Comparison of ENCODE assay signal across 14 cellular contexts in genomic region chr9:24832307-24832706, GRCh38.
DNase-seq lines count a peak whose midpoint lies in the region; ATAC-seq, FAIRE-seq and TF ChIP-seq lines count a peak whose summit lies in the region.
"Had no signal": no experiment of that assay in that cellular context is flagged by ENCODE, and none has a peak within 500 bp of the region (broad histone marks: within the 10 kb centered on the region; RNA-seq: fewer than 3 reads in every experiment).

No MANE protein-coding gene starts in this region.

- no peaks in the 10 kb centered on the region for H3K9me2 ChIP-seq in PC-3 (replicated peaks; ENCODE audit: low read length)

- no peak overlapping the region for H3K4me2 ChIP-seq in PC-3 (ENCODE audit: low read length)

- H3K4me3 ChIP-seq in PC-3 (ENCODE audit: low read length) (no peak overlapping the region), coronary artery (no peak overlapping the region)
- H3K4me3 ChIP-seq: heart right ventricle had no signal

- H3K27ac ChIP-seq in PC-3 (ENCODE audit: low read length) (no peak overlapping the region), coronary artery (no peak overlapping the region)
- H3K27ac ChIP-seq: heart right ventricle, HL-60 had no signal

- no peaks in the 10 kb centered on the region for H3K79me2 ChIP-seq in PC-3 (ENCODE audit: low read length)

- FAIRE-seq in H54 (lab: Jason Lieb, UNC) = no peak

- ATAC-seq in PC-3 = no peak
- no peak for ATAC-seq in HG03378 (IDR thresholded peaks at IDR 0.05; ENCODE audit: unreplicated experiment)
- ATAC-seq: heart right ventricle had no signal

- no peaks in the 10 kb centered on the region for H3K27me3 ChIP-seq in PC-3 (ENCODE audit: low read length)
- H3K27me3 ChIP-seq: heart right ventricle had no signal

- no peak overlapping the region for H3K9ac ChIP-seq in PC-3 (ENCODE audit: low read length)

- H2AFZ ChIP-seq in PC-3 (ENCODE audit: low read length) = no peak overlapping the region

- H3K9me3 ChIP-seq in PC-3 (ENCODE audit: low read length) = no peaks in the 10 kb centered on the region
- H3K9me3 ChIP-seq: heart right ventricle had no signal

- BruUV-seq in PC-3 (replicated peaks; lab: Mats Ljungman, UMichigan) = no TSS peak

- H4K20me1 ChIP-seq in PC-3 (ENCODE audit: low read length) = no peaks in the 10 kb centered on the region

- no peaks in the 10 kb centered on the region for H3K36me3 ChIP-seq in PC-3 (ENCODE audit: low read depth, low read length)
- H3K36me3 ChIP-seq: heart right ventricle had no signal

- in situ Hi-C loops in ACHN (cut with HindIII; ENCODE audit: low pct_ligation_motif_present, low pct_unique_long_range_greater_than_20kb, low sequenced_read_pairs) = no loop called here

- POLR2A ChIA-PET in PC-3 (lab: Charles Lee; ENCODE audit: unreplicated experiment) = no interaction called here

- H3F3A ChIP-seq in PC-3 (ENCODE audit: low read length, unreplicated experiment) = no peaks in the 10 kb centered on the region

- no peak for TF ChIP-seq POLR2A in H54 (IDR thresholded peaks at IDR 0.05; ENCODE audit: low read depth, low read length)
- no peak for TF ChIP-seq POLR2A in erythroblast (IDR thresholded peaks at IDR 0.05; ENCODE audit: low read length)

- CTCF ChIA-PET in PC-3 (lab: Charles Lee) = no interaction called here

- DNase-seq in ACHN (peak; percentile 16), H54 (ENCODE audit: insufficient read length, low spot score) (peak; percentile 1), PC-3 (peak; percentile 32), erythroblast (lab: John Stamatoyannopoulos, UW) (peak; percentile 1 to 11), coronary artery (ENCODE audit: low spot score) (no peak)
- DNase-seq in activated CD8-positive, alpha-beta memory T cell treated with anti-CD3 and anti-CD28 coated beads, Interleukin-2, amount 50 U/mL, for 48 hours = no peak
- no peak for DNase-seq in activated CD4-positive, CD25-positive, alpha-beta regulatory T cell treated with anti-CD3 and anti-CD28 coated beads, Interleukin-2, amount 50 U/mL, for 72 hours
- DNase-seq: activated CD4-positive, alpha-beta T cell treated with anti-CD3 and anti-CD28 coated beads, Interleukin-2, amount 10 ng/mL, durations not matched to agents 7 days and 5 days; heart right ventricle; NCI-H1417 treated with DMSO at 0.1 percent for 48 hours; retina; Right ventricle myocardium superior had no signal

- peak; percentile 52 for TF ChIP-seq CTCF in PC-3 (conservative IDR thresholded peaks at IDR 0.05; ENCODE audit: low read depth, low read length)
- no peak for TF ChIP-seq CTCF in coronary artery (IDR thresholded peaks at IDR 0.05)

- intact Hi-C loops in PC-3 (cut with micrococcal nuclease) = loop anchor here (1.0 kb wide), 1 partner anchor 218 kb away; no protein-coding TSS in a partner anchor

- H3K4me1 ChIP-seq in PC-3 (ENCODE audit: insufficient read depth, low read length) = no peaks in the 10 kb centered on the region
- H3K4me1 ChIP-seq: heart right ventricle had no signal

Comparison
In these comparisons a context has a peak if more than half of its experiments do, and no peak if none do; other contexts are left out.
1. DNase-seq: peak in ACHN (single experiment), H54 (single experiment), PC-3 (single experiment) and erythroblast (2 of 2); none in activated CD8-positive, alpha-beta memory T cell treated with anti-CD3 and anti-CD28 coated beads, Interleukin-2, amount 50 U/mL, for 48 hours (single experiment), activated CD4-positive, CD25-positive, alpha-beta regulatory T cell treated with anti-CD3 and anti-CD28 coated beads, Interleukin-2, amount 50 U/mL, for 72 hours (single experiment) and coronary artery (single experiment).